Comparison of ENCODE assay signal across 17 cellular contexts in genomic region chr3:50575372-50575771, GRCh38. TPM values are rescaled to one million over a fixed set of nuclear protein-coding genes. Genes with fewer than 3 reads are reported as not detected.
A peak's percentile ranks its signal among the peaks of the same experiment; 100 is the strongest.
DNase-seq lines count a peak whose midpoint lies in the region; ATAC-seq and TF ChIP-seq lines count a peak whose summit lies in the region.
"Had no signal": no experiment of that assay in that cellular context is flagged by ENCODE, and none has a peak within 500 bp of the region (broad histone marks: within the 10 kb centered on the region; RNA-seq: fewer than 3 reads in every experiment).

No MANE protein-coding gene starts in this region.

- H3K9me2 ChIP-seq in PC-9 (ENCODE audit: insufficient read depth): no peaks in the 10 kb centered on the region

- CTCF ChIA-PET in activated CD4-positive, alpha-beta T cell treated with anti-CD3 and anti-CD28 coated beads, Interleukin-2, amount 10 ng/mL, durations not matched to agents 7 days and 5 days (lab: Charles Lee): interaction anchor here (0.9 to 17.2 kb wide), 4 partner anchors 8 to 41 kb away, joined by 4 to 284 read pairs (median 242); partner anchors contain the start of genes C3orf18, CISH and MAPKAPK3
- CTCF ChIA-PET in PC-9 (lab: Charles Lee): interaction anchor here (0.7 kb wide), 1 partner anchor 357 kb away, joined by 3 read pairs; no protein-coding TSS in a partner anchor

- H3K4me3 ChIP-seq in PC-9: no peak overlapping the region
- no peak overlapping the region for H3K4me3 ChIP-seq in right lobe of liver
- H3K4me3 ChIP-seq: gastroesophageal sphincter, Peyer's patch had no signal

- no TSS peak for BruUV-seq in PC-9 (replicated peaks; lab: Mats Ljungman, UMichigan)

- peak overlapping the region; percentile 95 for H3K4me3 Mint-ChIP-seq in activated CD4-positive, alpha-beta T cell treated with anti-CD3 and anti-CD28 coated beads, Interleukin-2, amount 10 ng/mL, durations not matched to agents 7 days and 5 days
- H3K4me3 Mint-ChIP-seq: memory B cell had no signal

- H3K4me1 Mint-ChIP-seq in activated CD4-positive, alpha-beta T cell treated with anti-CD3 and anti-CD28 coated beads, Interleukin-2, amount 10 ng/mL, durations not matched to agents 7 days and 5 days: peaks cover 95% of the 10 kb centered on the region

- no peak overlapping the region for H2AFZ ChIP-seq in PC-9

- H4K20me1 ChIP-seq in PC-9 (ENCODE audit: insufficient read depth): no peaks in the 10 kb centered on the region

- TF ChIP-seq CTCF in PC-9 (conservative IDR thresholded peaks at IDR 0.05) (no peak), right lobe of liver (IDR thresholded peaks at IDR 0.05) (no peak)

- peaks cover 2% of the 10 kb centered on the region; the same call in 1 of the 2 replicates for H3K4me1 ChIP-seq in PC-9 (replicated peaks; ENCODE audit: insufficient read depth)
- peaks cover 0 to 25% (median 10%) of the 10 kb centered on the region in 4 donors for H3K4me1 ChIP-seq in right lobe of liver

- H3K9me3 Mint-ChIP-seq in activated CD4-positive, alpha-beta T cell treated with anti-CD3 and anti-CD28 coated beads, Interleukin-2, amount 10 ng/mL, durations not matched to agents 7 days and 5 days: no peaks in the 10 kb centered on the region
- H3K9me3 Mint-ChIP-seq: memory B cell had no signal

- 0 out of 2 replicates have a peak, but pooled peaks cover 2% of the 10 kb centered on the region for H3K79me2 ChIP-seq in PC-9 (ENCODE audit: low read depth)

- intact Hi-C loops in PC-9 (cut with micrococcal nuclease; ENCODE audit: unreplicated experiment) (no loop called here), right lobe of liver (cut with DNase I) (no loop called here)

- POLR2A ChIA-PET in activated CD4-positive, alpha-beta T cell treated with anti-CD3 and anti-CD28 coated beads, Interleukin-2, amount 10 ng/mL, durations not matched to agents 7 days and 5 days (lab: Charles Lee): interaction anchor here (7.0 kb wide), 1 partner anchor 35 kb away, joined by 168 read pairs; the partner anchor contains the start of gene CISH
- POLR2A ChIA-PET in PC-9 (lab: Charles Lee; ENCODE audit: unreplicated experiment): interaction anchor here (0.6 kb wide), 1 partner anchor 212 kb away, joined by 3 read pairs; no protein-coding TSS in a partner anchor

- H3K27ac Mint-ChIP-seq in activated CD4-positive, alpha-beta T cell treated with anti-CD3 and anti-CD28 coated beads, Interleukin-2, amount 10 ng/mL, durations not matched to agents 7 days and 5 days: peak overlapping the region; percentile 94
- H3K27ac Mint-ChIP-seq: memory B cell had no signal

- peaks cover 73% of the 10 kb centered on the region for H3K36me3 Mint-ChIP-seq in activated CD4-positive, alpha-beta T cell treated with anti-CD3 and anti-CD28 coated beads, Interleukin-2, amount 10 ng/mL, durations not matched to agents 7 days and 5 days (ENCODE audit: low read depth)

- no peak overlapping the region for H3K27ac ChIP-seq in PC-9
- no peak overlapping the region for H3K27ac ChIP-seq in right lobe of liver
- H3K27ac ChIP-seq: gastroesophageal sphincter, neutrophil had no signal

- no peak for TF ChIP-seq POLR2A in right lobe of liver (IDR thresholded peaks at IDR 0.05)

- H3K27me3 Mint-ChIP-seq in activated CD4-positive, alpha-beta T cell treated with anti-CD3 and anti-CD28 coated beads, Interleukin-2, amount 10 ng/mL, durations not matched to agents 7 days and 5 days: no peaks in the 10 kb centered on the region
- H3K27me3 Mint-ChIP-seq: memory B cell had no signal

- no peak overlapping the region for H3K4me2 ChIP-seq in PC-9

- H3K9me3 ChIP-seq in PC-9 (ENCODE audit: insufficient read depth, low read depth) (no peaks in the 10 kb centered on the region), right lobe of liver (no peaks in the 10 kb centered on the region)
- H3K9me3 ChIP-seq: gastroesophageal sphincter, neutrophil, Peyer's patch had no signal

- no peak for DNase-seq in activated CD4-positive, alpha-beta T cell treated with anti-CD3 and anti-CD28 coated beads, Interleukin-2, amount 10 ng/mL, durations not matched to agents 7 days and 5 days
- no peak for DNase-seq in activated CD4-positive, alpha-beta T cell treated with anti-CD3 and anti-CD28 coated beads for 4 hours
- DNase-seq in PC-9 (peak; percentile 17 to 37), astrocyte of the hippocampus (ENCODE audit: low read depth, low spot score) (peak; percentile 33), renal cortical epithelial cell (ENCODE audit: low read depth) (peak; percentile 19), nucleus accumbens (lab: John Stamatoyannopoulos, UW) (no peak), right lobe of liver (no peak), D341Med (ENCODE audit: low spot score) (no peak)
- DNase-seq: aorta, HCEC 1CT, NCI-H2029 treated with DMSO at 0.1 percent for 48 hours, NCI-H526 treated with DMSO at 0.1 percent for 48 hours, Peyer's patch, small intestine had no signal

- WGBS in right lobe of liver (ENCODE audit: insufficient coverage, low coverage, low lambda C conversion rate, missing lambda C conversion rate): 100% methylated on average over 4 of the region's 6 CpGs

- H3K36me3 ChIP-seq in PC-9 (ENCODE audit: low read depth): no peaks in the 10 kb centered on the region
- H3K36me3 ChIP-seq in right lobe of liver: peaks cover 0 to 3% (median 0%) of the 10 kb centered on the region in 4 donors
- H3K36me3 ChIP-seq: neutrophil had no signal

- H3K27me3 ChIP-seq in PC-9 (ENCODE audit: insufficient read depth, low read depth) (no peaks in the 10 kb centered on the region), right lobe of liver (no peaks in the 10 kb centered on the region)
- H3K27me3 ChIP-seq: gastroesophageal sphincter, neutrophil, Peyer's patch had no signal

- H3F3A ChIP-seq in PC-9 (ENCODE audit: insufficient read depth, low read depth): no peaks in the 10 kb centered on the region

- ATAC-seq in right lobe of liver: no peak
- ATAC-seq: gastroesophageal sphincter had no signal

RNA-seq across cellular contexts. Expression of gene HEMK1, which starts 6.0 kb away (rescaled TPM):
- total RNA-seq in activated CD4-positive, alpha-beta T cell treated with anti-CD3 and anti-CD28 coated beads, Interleukin-2, amount 10 ng/mL, durations not matched to agents 7 days and 5 days: 10 to 100 TPM; 42.3 to 49.0 TPM
- 20.6 and 24.2 TPM in 2 replicates for total RNA-seq in PC-9 (2021)
- 14.2 and 27.6 TPM in 2 replicates for total RNA-seq in renal cortical epithelial cell
- 10 to 100 TPM; 10.5 to 19.4 (median 14.0) TPM for total RNA-seq in right lobe of liver

RNA-seq across cellular contexts. Expression of gene C3orf18, which starts 7.8 kb away (rescaled TPM):
- 10 to 100 TPM; 29.0 to 33.9 TPM for total RNA-seq in activated CD4-positive, alpha-beta T cell treated with anti-CD3 and anti-CD28 coated beads, Interleukin-2, amount 10 ng/mL, durations not matched to agents 7 days and 5 days
- 7.4 and 7.5 TPM in 2 replicates for total RNA-seq in PC-9 (2021)
- total RNA-seq in renal cortical epithelial cell: 7.3 and 11.1 TPM in 2 replicates
- 1 to 10 TPM; 2.0 to 7.8 (median 2.8) TPM for total RNA-seq in right lobe of liver

RNA-seq across cellular contexts. Expression of gene CISH, which starts 36.2 kb away (rescaled TPM):
- total RNA-seq in activated CD4-positive, alpha-beta T cell treated with anti-CD3 and anti-CD28 coated beads, Interleukin-2, amount 10 ng/mL, durations not matched to agents 7 days and 5 days: 100 to 1,000 TPM; 300 to 308 TPM
- 2.7 and 3.2 TPM in 2 replicates for total RNA-seq in PC-9 (2021)
- total RNA-seq in renal cortical epithelial cell: 1.9 and 6.4 TPM in 2 replicates
- total RNA-seq in right lobe of liver: 10 to 100 TPM in 4 of 6 experiments, 1 to 10 TPM in 2; 5.3 to 28.1 (median 17.8) TPM

RNA-seq across cellular contexts. Expression of gene MAPKAPK3, which starts 41.6 kb away (rescaled TPM):
- total RNA-seq in activated CD4-positive, alpha-beta T cell treated with anti-CD3 and anti-CD28 coated beads, Interleukin-2, amount 10 ng/mL, durations not matched to agents 7 days and 5 days: 100 to 1,000 TPM; 135 to 140 TPM
- total RNA-seq in PC-9 (2021): 88.2 and 99.5 TPM in 2 replicates
- 51.7 and 72.4 TPM in 2 replicates for total RNA-seq in renal cortical epithelial cell
- 10 to 100 TPM; 16.6 to 21.4 (median 18.6) TPM for total RNA-seq in right lobe of liver

Comparison
In these comparisons a context has a peak if more than half of its experiments do, and no peak if none do; other contexts are left out.
1. DNase-seq: peak in PC-9 (2 of 2), astrocyte of the hippocampus (single experiment) and renal cortical epithelial cell (single experiment); none in activated CD4-positive, alpha-beta T cell treated with anti-CD3 and anti-CD28 coated beads, Interleukin-2, amount 10 ng/mL, durations not matched to agents 7 days and 5 days (single experiment), activated CD4-positive, alpha-beta T cell treated with anti-CD3 and anti-CD28 coated beads for 4 hours (0 of 2), nucleus accumbens (0 of 56), right lobe of liver (0 of 3) and D341Med (single experiment).
2. RNA of gene CISH, which starts 36.2 kb away (total RNA-seq): 300 to 308 TPM in activated CD4-positive, alpha-beta T cell treated with anti-CD3 and anti-CD28 coated beads, Interleukin-2, amount 10 ng/mL, durations not matched to agents 7 days and 5 days; 5.3 to 28.1 TPM in right lobe of liver, 1.9 to 6.4 TPM in renal cortical epithelial cell and 2.7 to 3.2 TPM in PC-9; every median in the first group is over 10 times any median in the second.